1 cellular context compared by ENCODE assay signal in genomic region chr17:76026714-76027158, GRCh38.
TF ChIP-seq lines count a peak whose summit lies in the region.

No MANE protein-coding gene starts in this region.

TF ChIP-seq in HepG2, 621 proteins besides CTCF, POLR2A, EP300 and RAD21 (continued from another document):
- 0 out of 2 replicates have a peak, but pooled peaks have one; percentile 6 for TF ChIP-seq TRAFD1 (CRISPR knock-in tag; IDR thresholded peaks at IDR 0.05; ENCODE audit: borderline replicate concordance)
- no peak for TF ChIP-seq NKX3-1 (CRISPR knock-in tag; IDR thresholded peaks at IDR 0.05)
- no peak for TF ChIP-seq ZNF576 (CRISPR knock-in tag; IDR thresholded peaks at IDR 0.05)
- 0 out of 2 replicates have a peak, but pooled peaks have one; percentile 6 for TF ChIP-seq ZC3H13 (CRISPR knock-in tag; IDR thresholded peaks at IDR 0.05)
- TF ChIP-seq GZF1 (CRISPR knock-in tag; IDR thresholded peaks at IDR 0.05): no peak
- no peak for TF ChIP-seq ZNF264 (CRISPR knock-in tag; IDR thresholded peaks at IDR 0.05)
- no peak for TF ChIP-seq SOX6 (IDR thresholded peaks at IDR 0.05)
- peak; percentile 14; the same call in 1 of the 2 replicates for TF ChIP-seq SOX6 (CRISPR knock-in tag; IDR thresholded peaks at IDR 0.05)
- TF ChIP-seq HOXD1 (CRISPR knock-in tag; IDR thresholded peaks at IDR 0.05): peak; percentile 1; the same call in 1 of the 2 replicates
- TF ChIP-seq ZNF776 (CRISPR knock-in tag; IDR thresholded peaks at IDR 0.05): peak; percentile 84; the same call in 1 of the 2 replicates
- peak; percentile 60; the same call in 1 of the 2 replicates for TF ChIP-seq ZNF572 (CRISPR knock-in tag; IDR thresholded peaks at IDR 0.05)
- TF ChIP-seq POGZ (CRISPR knock-in tag; IDR thresholded peaks at IDR 0.05): no peak
- TF ChIP-seq ZNF7 (CRISPR knock-in tag; IDR thresholded peaks at IDR 0.05): no peak
- peak; percentile 25 for TF ChIP-seq RBM39 (IDR thresholded peaks at IDR 0.05; ENCODE audit: low read depth, low read length, poor library complexity, severe bottlenecking)
- TF ChIP-seq FOXM1 (CRISPR knock-in tag; IDR thresholded peaks at IDR 0.05): no peak
- TF ChIP-seq SP2 (CRISPR knock-in tag; IDR thresholded peaks at IDR 0.05): no peak
